9 cellular contexts compared by ENCODE assay signal in genomic region chr5:172798422-172799215, GRCh38. TPM values are rescaled to one million over a fixed set of nuclear protein-coding genes. Genes with fewer than 3 reads are reported as not detected.
DNase-seq lines count a peak whose midpoint lies in the region; TF ChIP-seq lines count a peak whose summit lies in the region.
"Had no signal": no experiment of that assay in that cellular context is flagged by ENCODE, and none has a peak within 500 bp of the region (broad histone marks: within the 10 kb centered on the region; RNA-seq: fewer than 3 reads in every experiment).

No MANE protein-coding gene starts in this region.

- no peak overlapping the region for H2AK5ac ChIP-seq in H9 (ENCODE audit: insufficient read length, low read length)

- no peak overlapping the region for H2AFZ ChIP-seq in H9 (ENCODE audit: low read length)

- H3K14ac ChIP-seq in H9 (ENCODE audit: insufficient read depth, low read length): no peak overlapping the region

- no peak overlapping the region for H3K4me3 Mint-ChIP-seq in H9
- H3K4me3 Mint-ChIP-seq: activated naive CD8-positive, alpha-beta T cell had no signal

- no peak overlapping the region for H4K91ac ChIP-seq in H9 (ENCODE audit: insufficient read length, low read depth, low read length)

- H3K18ac ChIP-seq in H9 (ENCODE audit: insufficient read length, low read depth, low read length): no peak overlapping the region

- no peak overlapping the region for H3K27ac ChIP-seq in H9 (ENCODE audit: insufficient read length, low read depth, low read length)

- H4K5ac ChIP-seq in H9 (ENCODE audit: insufficient read length, low read depth, low read length): no peak overlapping the region

- no peak overlapping the region for H2BK120ac ChIP-seq in H9 (ENCODE audit: low read depth, low read length, poor library complexity, severe bottlenecking)

- H3K23me2 ChIP-seq in H9 (ENCODE audit: insufficient read length, low read depth, low read length, poor library complexity, severe bottlenecking): no peaks in the 10 kb centered on the region

- H3K79me1 ChIP-seq in H9 (ENCODE audit: insufficient read depth, low read depth, low read length, poor library complexity, severe bottlenecking): no peaks in the 10 kb centered on the region

- no peaks in the 10 kb centered on the region for H3K79me2 ChIP-seq in H9 (ENCODE audit: insufficient read depth, low read length)

- H3K4me3 ChIP-seq in skeletal muscle cell (ENCODE audit: low read depth, low read length): no peak overlapping the region

- no peak overlapping the region for H3T11ph ChIP-seq in H9 (ENCODE audit: low read length)

- H3K23ac ChIP-seq in H9 (ENCODE audit: insufficient read length, low read depth, low read length): no peak overlapping the region

- no CpG with 5 or more reads among the region's 14 CpGs for WGBS in H9 (ENCODE audit: extremely low coverage, insufficient read length, low lambda C conversion rate)

- no peak overlapping the region for H3K9ac ChIP-seq in H9 (ENCODE audit: extremely low read depth, insufficient read length, low read length)

- H4K20me1 ChIP-seq in H9 (ENCODE audit: control insufficient read depth, insufficient read depth, insufficient read length): no peaks in the 10 kb centered on the region

- TF ChIP-seq CTCF in H9 (conservative IDR thresholded peaks at IDR 0.05): no peak

- peaks cover 3 to 7% of the 10 kb centered on the region in 2 experiments for H3K4me1 Mint-ChIP-seq in H9

- no peak overlapping the region for H2BK12ac ChIP-seq in H9 (ENCODE audit: insufficient read length, low read depth, low read length)

- peaks cover 7% of the 10 kb centered on the region for H3K4me1 ChIP-seq in H9 (ENCODE audit: insufficient read depth, low read length)

- H3K9me3 ChIP-seq in H9 (ENCODE audit: control insufficient read depth, low read depth, low read length): no peaks in the 10 kb centered on the region

- no peak overlapping the region for H3K4me2 ChIP-seq in H9 (ENCODE audit: insufficient read depth, insufficient read length, low read length)

- H4K8ac ChIP-seq in H9 (replicated peaks; ENCODE audit: insufficient read length, low read depth, low read length): no peak overlapping the region

- no peak overlapping the region for H3K27ac Mint-ChIP-seq in H9
- H3K27ac Mint-ChIP-seq: activated naive CD8-positive, alpha-beta T cell had no signal

- DNase-seq in GF-D8 (lab: John Stamatoyannopoulos, UW) (peak; percentile 71), RPMI7951 (ENCODE audit: low read depth) (peak; percentile 55), fibroblast of gingiva (ENCODE audit: low read depth) (peak; percentile 95), skeletal muscle cell (ENCODE audit: low read depth) (peak; percentile 89), foreskin melanocyte (no peak), H9 (no peak), NCI-H2227 (lab: John Stamatoyannopoulos, UW; ENCODE audit: unreplicated experiment) (no peak)
- no peak for DNase-seq in stimulated activated CD4-positive, alpha-beta T cell treated with anti-CD3 and anti-CD28 coated beads, Interleukin-2, amount 100 ng/mL, for 24 hours

- H2BK15ac ChIP-seq in H9 (ENCODE audit: low read depth, low read length): no peak overlapping the region

- no peak overlapping the region for H3K56ac ChIP-seq in H9 (ENCODE audit: insufficient read length, low read depth, low read length)

- H3K27me3 Mint-ChIP-seq in H9 (ENCODE audit: low read depth): peaks cover 10% of the 10 kb centered on the region
- H3K27me3 Mint-ChIP-seq: activated naive CD8-positive, alpha-beta T cell had no signal

- H3K36me3 Mint-ChIP-seq in H9 (ENCODE audit: insufficient read depth in 1 of 3, low read depth in 3 of 3): no peaks in the 10 kb centered on the region
- H3K36me3 Mint-ChIP-seq: activated naive CD8-positive, alpha-beta T cell had no signal

- no peak overlapping the region for H2BK5ac ChIP-seq in H9 (ENCODE audit: insufficient read length, low read length)

- H3K27me3 ChIP-seq in H9 (ENCODE audit: insufficient read depth, low read length): no peaks in the 10 kb centered on the region

- no peak overlapping the region for H2BK20ac ChIP-seq in H9 (ENCODE audit: low read depth, low read length, poor library complexity, severe bottlenecking)

- H3K9me3 Mint-ChIP-seq in H9: no peaks in the 10 kb centered on the region

- no peak overlapping the region for H3K4ac ChIP-seq in H9 (ENCODE audit: low read depth, low read length)

RNA-seq across cellular contexts. Expression of gene DUSP1, which starts 27.6 kb away (rescaled TPM):
- total RNA-seq in RPMI7951 (2014; rRNA removed; shearing (Covaris generic)): 9.7 TPM in 2 replicates
- 10.9 and 11.3 TPM in 2 replicates for total RNA-seq in H9 (2021)

RNA-seq across cellular contexts. Expression of gene ERGIC1, which starts 35.4 kb away (rescaled TPM):
- total RNA-seq in RPMI7951 (2014; rRNA removed; shearing (Covaris generic)): 71.8 and 91.3 TPM in 2 replicates
- 74.2 and 77.0 TPM in 2 replicates for total RNA-seq in H9 (2021)

Comparison
In these comparisons a context has a peak if more than half of its experiments do, and no peak if none do; other contexts are left out.
1. DNase-seq: peak in GF-D8 (single experiment), RPMI7951 (single experiment), fibroblast of gingiva (single experiment) and skeletal muscle cell (single experiment); none in foreskin melanocyte (single experiment), H9 (single experiment), NCI-H2227 (single experiment) and stimulated activated CD4-positive, alpha-beta T cell treated with anti-CD3 and anti-CD28 coated beads, Interleukin-2, amount 100 ng/mL, for 24 hours (0 of 2).